Comparison of ENCODE assay signal across 8 cellular contexts in the genomic region with DNA sequence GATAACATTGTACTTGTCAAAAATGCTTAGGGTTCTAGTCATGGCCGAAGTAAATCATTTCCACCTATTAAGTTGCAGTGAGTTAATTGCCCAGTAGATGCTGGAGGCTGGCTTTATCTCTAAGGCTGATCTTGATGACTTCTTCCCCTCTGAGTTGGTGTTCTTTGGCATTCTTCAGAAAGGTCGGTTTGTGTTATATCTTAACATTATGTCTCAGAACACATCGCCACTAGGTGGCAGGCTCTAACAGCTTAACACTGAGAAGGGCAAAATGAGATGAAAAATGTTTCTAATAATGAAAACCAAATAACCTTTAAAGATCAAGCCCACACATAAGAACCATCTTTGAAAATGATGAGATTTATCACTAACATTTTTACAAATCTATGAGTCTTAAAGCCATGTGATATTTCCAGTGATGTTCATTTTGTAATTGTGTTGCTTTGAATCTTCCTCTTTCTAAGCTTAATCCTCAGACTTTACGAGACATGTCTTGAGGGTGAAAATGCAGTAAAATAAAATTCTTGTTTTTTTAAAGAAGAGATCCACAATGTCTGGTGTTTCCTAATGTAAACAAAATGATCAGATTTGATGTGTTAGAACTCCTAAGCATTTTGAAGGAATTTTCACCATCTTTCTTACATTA. TPM values are rescaled to one million over a fixed set of nuclear protein-coding genes. Genes with fewer than 3 reads are reported as not detected.
DNase-seq lines count a peak whose midpoint lies in the region; ATAC-seq and TF ChIP-seq lines count a peak whose summit lies in the region.

No MANE protein-coding gene starts in this region.

- CTCF ChIA-PET in activated B cell treated with CpG ODN at 0.5 μM for 24 hours (lab: Charles Lee): interaction anchor here (0.6 to 1.9 kb wide), 9 partner anchors 8 to 1140 kb away, joined by 3 to 6 read pairs (median 5); no protein-coding TSS in a partner anchor

- peaks cover 84% of the 10 kb centered on the region for H3K36me3 Mint-ChIP-seq in activated B cell treated with CpG ODN at 0.5 μM for 24 hours (ENCODE audit: low read depth)

- peak; percentile 62 for TF ChIP-seq CTCF in activated B cell treated with CpG ODN at 0.5 μM for 24 hours (IDR thresholded peaks at IDR 0.05)

- no peaks in the 10 kb centered on the region for H3K9me3 Mint-ChIP-seq in activated B cell treated with CpG ODN at 0.5 μM for 24 hours

- H3K27ac Mint-ChIP-seq in activated B cell treated with CpG ODN at 0.5 μM for 24 hours: no peak overlapping the region

- no peak overlapping the region for H3K4me3 Mint-ChIP-seq in activated B cell treated with CpG ODN at 0.5 μM for 24 hours

- no peaks in the 10 kb centered on the region for H3K27me3 Mint-ChIP-seq in activated B cell treated with CpG ODN at 0.5 μM for 24 hours

- ATAC-seq in activated B cell treated with CpG ODN at 0.5 μM for 24 hours (ENCODE audit: low read depth): no peak
- ATAC-seq in HG02852 (IDR thresholded peaks at IDR 0.05; ENCODE audit: unreplicated experiment): no peak

- POLR2A ChIA-PET in activated B cell treated with CpG ODN at 0.5 μM for 24 hours (lab: Charles Lee): no interaction called here

- H3K4me1 Mint-ChIP-seq in activated B cell treated with CpG ODN at 0.5 μM for 24 hours: no peaks in the 10 kb centered on the region

- DNase-seq in AG08396 (ENCODE audit: low spot score) (peak; percentile 45), GM19240 (ENCODE audit: insufficient read length, low spot score) (peak; percentile 26), NCI-H2081 treated with DMSO at 0.1 percent for 48 hours (lab: John Stamatoyannopoulos, UW) (peak; percentile 3), activated B cell treated with CpG ODN at 0.5 μM for 24 hours (no peak), left kidney (ENCODE audit: low read depth, low spot score) (peak; percentile 76)
- peak; percentile 13 for DNase-seq in central memory CD4-positive, alpha-beta T cell
- DNase-seq in stimulated activated CD8-positive, alpha-beta memory T cell treated with anti-CD3 and anti-CD28 coated beads, Interleukin-12 subunit alpha, Interleukin-12 subunit beta, amount 100 ng/mL, for 1 hour (ENCODE audit: low read depth): peak; percentile 30

- intact Hi-C loops in activated B cell treated with CpG ODN at 0.5 μM for 24 hours (cut with micrococcal nuclease): loop anchor here (2.0 kb wide), 2 partner anchors 1254 to 1262 kb away; no protein-coding TSS in a partner anchor

RNA-seq across cellular contexts. Expression of gene SUDS3, which starts 28.6 kb away (rescaled TPM):
- 31.1 and 33.7 TPM in 2 replicates for total RNA-seq in activated B cell treated with CpG ODN at 0.5 μM for 24 hours

RNA-seq across cellular contexts. Expression of gene TAOK3, which starts 32.3 kb away (rescaled TPM):
- 76.3 and 86.9 TPM in 2 replicates for total RNA-seq in activated B cell treated with CpG ODN at 0.5 μM for 24 hours
